ENCODE assay signal across 6 cellular contexts in the genomic region with DNA sequence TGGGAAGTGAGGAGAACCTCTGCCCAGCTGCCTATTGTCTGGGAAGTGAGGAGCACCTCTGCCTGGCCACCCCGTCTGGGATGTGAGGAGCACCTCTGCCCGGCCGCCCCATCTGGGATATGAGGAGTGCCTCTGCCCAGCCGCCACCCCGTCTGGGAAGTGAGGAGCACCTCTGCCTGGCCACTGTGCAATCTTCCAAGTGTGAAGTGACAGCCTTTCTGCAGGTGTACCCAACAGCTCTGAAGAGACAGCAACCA. TPM values are rescaled to one million over a fixed set of nuclear protein-coding genes. Genes with fewer than 3 reads are reported as not detected.
"Had no signal": no experiment of that assay in that cellular context is flagged by ENCODE, and none has a peak within 500 bp of the region (broad histone marks: within the 10 kb centered on the region; RNA-seq: fewer than 3 reads in every experiment).

No MANE protein-coding gene starts in this region.

RNA-seq across cellular contexts. Expression of a gene that starts 9.4 kb away (rescaled TPM):
- total RNA-seq: hepatocyte, kidney epithelial cell, lung microvascular endothelial cell, mammary epithelial cell, mesothelial cell of epicardium, myocyte had no signal

RNA-seq across cellular contexts. Expression of a gene that starts 46.8 kb away (rescaled TPM):
- total RNA-seq: kidney epithelial cell, lung microvascular endothelial cell, mammary epithelial cell, mesothelial cell of epicardium, myocyte had no signal
